Comparison of ENCODE assay signal across 12 cellular contexts in the genomic region with DNA sequence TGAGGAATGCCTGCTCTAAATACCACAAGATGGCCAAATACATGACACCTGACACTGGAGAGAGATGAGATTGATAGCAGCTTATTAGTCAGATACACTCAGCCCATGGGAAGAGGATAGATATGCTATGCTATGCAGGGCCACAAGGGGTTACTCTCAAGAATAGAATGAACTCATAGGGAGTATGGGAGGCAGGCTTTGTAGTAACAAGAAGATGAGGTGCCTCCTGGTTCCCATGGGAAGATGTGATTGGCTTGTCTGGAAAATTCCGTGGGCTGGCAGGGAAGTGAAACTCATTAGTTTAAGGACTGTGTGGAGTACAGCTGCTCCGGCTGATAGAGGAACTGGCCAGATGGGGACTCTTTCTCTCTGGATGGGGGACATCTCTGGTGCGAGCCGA. TPM values are rescaled to one million over a fixed set of nuclear protein-coding genes. Genes with fewer than 3 reads are reported as not detected.
DNase-seq lines count a peak whose midpoint lies in the region; ATAC-seq and TF ChIP-seq lines count a peak whose summit lies in the region.
"Had no signal": no experiment of that assay in that cellular context is flagged by ENCODE, and none has a peak within 500 bp of the region (broad histone marks: within the 10 kb centered on the region; RNA-seq: fewer than 3 reads in every experiment).

No MANE protein-coding gene starts in this region.

- ATAC-seq in GM21619 (IDR thresholded peaks at IDR 0.05; ENCODE audit: unreplicated experiment) = no peak
- ATAC-seq in GM18907 (IDR thresholded peaks at IDR 0.05; ENCODE audit: unreplicated experiment) = no peak
- ATAC-seq: T-cell had no signal

- no peak overlapping the region for H2BK120ac ChIP-seq in mesendoderm (ENCODE audit: low read depth, low read length)

- H3K56ac ChIP-seq in mesendoderm (ENCODE audit: low read length) = no peak overlapping the region

- H4K5ac ChIP-seq in mesendoderm (ENCODE audit: low read length) = no peak overlapping the region

- DNase-seq in ELF-1 (ENCODE audit: low read depth, low spot score) (peak; percentile 6), WERI-Rb-1 (peak; percentile 9), mesendoderm (peak; percentile 76), anterior cingulate cortex (lab: John Stamatoyannopoulos, UW) (no peak), NCI-H187 (lab: John Stamatoyannopoulos, UW) (no peak)
- DNase-seq: activated effector memory CD4-positive, alpha-beta T cell treated with Interleukin-2 at 50 U/mL for 16 hours; GOT3; T-cell had no signal

- H3K4me2 ChIP-seq in Loucy (ENCODE audit: low read depth, low read length, poor library complexity, severe bottlenecking) = no peak overlapping the region
- H3K4me2 ChIP-seq in mesendoderm (ENCODE audit: low read length) = no peak overlapping the region

- H3K9me2 ChIP-seq in Loucy (replicated peaks; ENCODE audit: low read depth, low read length) = no peaks in the 10 kb centered on the region

- H3K79me2 ChIP-seq in Loucy (ENCODE audit: insufficient read depth, low read length) = no peaks in the 10 kb centered on the region
- H3K79me2 ChIP-seq in mesendoderm (ENCODE audit: control insufficient read depth, insufficient read depth, low read length) = no peaks in the 10 kb centered on the region

- H3K27ac ChIP-seq in WERI-Rb-1 = no peak overlapping the region
- no peak overlapping the region for H3K27ac ChIP-seq in mesendoderm (ENCODE audit: low read depth, low read length)
- H3K27ac ChIP-seq: suprapubic skin had no signal

- no peak overlapping the region for H3K4ac ChIP-seq in mesendoderm (ENCODE audit: low read depth, low read length)

- H3K9me3 ChIP-seq in Loucy (ENCODE audit: insufficient read depth, low read depth, low read length) (no peaks in the 10 kb centered on the region), WERI-Rb-1 (ENCODE audit: severe bottlenecking) (no peaks in the 10 kb centered on the region)
- H3K9me3 ChIP-seq: suprapubic skin had no signal

- WGBS in mesendoderm (ENCODE audit: extremely low coverage, insufficient coverage, low lambda C conversion rate) = no CpG with 5 or more reads among the region's 4 CpGs

- no peak overlapping the region for H3K18ac ChIP-seq in mesendoderm (ENCODE audit: low read length)

- H3K4me3 ChIP-seq in Loucy (ENCODE audit: low read length, poor library complexity, severe bottlenecking) = no peak overlapping the region
- H3K4me3 ChIP-seq in WERI-Rb-1 (ENCODE audit: low read depth, low read length) = no peak overlapping the region
- no peak overlapping the region for H3K4me3 ChIP-seq in mesendoderm (ENCODE audit: low read length)
- H3K4me3 ChIP-seq: suprapubic skin had no signal

- H3K23ac ChIP-seq in mesendoderm (ENCODE audit: low read length) = no peak overlapping the region

- no peak overlapping the region for H4K8ac ChIP-seq in mesendoderm (ENCODE audit: low read depth, low read length)

- no peaks in the 10 kb centered on the region for H3F3A ChIP-seq in Loucy (ENCODE audit: low read depth)

- no peak overlapping the region for H3K9ac ChIP-seq in Loucy (ENCODE audit: low read depth, low read length, poor library complexity, severe bottlenecking)
- H3K9ac ChIP-seq in mesendoderm (ENCODE audit: low read length) = no peak overlapping the region

- H4K20me1 ChIP-seq in Loucy (ENCODE audit: insufficient read depth, low read length, poor library complexity, severe bottlenecking) = no peaks in the 10 kb centered on the region

- H3K27me3 ChIP-seq in Loucy (ENCODE audit: insufficient read depth, low read length, poor library complexity, severe bottlenecking) (no peaks in the 10 kb centered on the region), WERI-Rb-1 (ENCODE audit: insufficient read depth, low read depth, severe bottlenecking) (no peaks in the 10 kb centered on the region), mesendoderm (ENCODE audit: insufficient read depth, low read length, poor library complexity) (no peaks in the 10 kb centered on the region)
- H3K27me3 ChIP-seq: suprapubic skin had no signal

- H3K36me3 ChIP-seq in Loucy (ENCODE audit: insufficient read depth, low read length) (no peaks in the 10 kb centered on the region), WERI-Rb-1 (no peaks in the 10 kb centered on the region), mesendoderm (ENCODE audit: control insufficient read depth, insufficient read depth, low read length) (no peaks in the 10 kb centered on the region)

- no peaks in the 10 kb centered on the region for H3K79me1 ChIP-seq in mesendoderm (ENCODE audit: low read length)

- H2AK5ac ChIP-seq in mesendoderm (ENCODE audit: low read length) = no peak overlapping the region

- H3K4me1 ChIP-seq in Loucy (ENCODE audit: insufficient read depth, low read length, poor library complexity, severe bottlenecking) (no peaks in the 10 kb centered on the region), mesendoderm (ENCODE audit: control insufficient read depth, low read depth, low read length) (no peaks in the 10 kb centered on the region)
- H3K4me1 ChIP-seq: suprapubic skin had no signal

- TF ChIP-seq CTCF in Loucy (conservative IDR thresholded peaks at IDR 0.05; ENCODE audit: low read length) = peak; percentile 42; the same call in 1 of the 2 replicates
- TF ChIP-seq CTCF in WERI-Rb-1 (IDR thresholded peaks at IDR 0.05; ENCODE audit: low read depth, low read length) = no peak

- no peak overlapping the region for H2BK15ac ChIP-seq in mesendoderm (replicated peaks; ENCODE audit: low read depth)

- H2BK5ac ChIP-seq in mesendoderm (ENCODE audit: low read length) = no peak overlapping the region

- no peak overlapping the region for H2AFZ ChIP-seq in Loucy (ENCODE audit: low read length)

RNA-seq across cellular contexts. Expression of gene CCDC30, which starts 16.5 kb away (rescaled TPM):
- 1.2 TPM for polyA plus RNA-seq in mesendoderm (2013, experiment 1 of 2)
- polyA plus RNA-seq in mesendoderm (2013, experiment 2 of 2) = 1.5 TPM

RNA-seq across cellular contexts. Expression of gene PPCS, which starts 23.3 kb away (rescaled TPM):
- 24.5 TPM for polyA plus RNA-seq in mesendoderm (2013, experiment 1 of 2)
- polyA plus RNA-seq in mesendoderm (2013, experiment 2 of 2) = 24.4 TPM

RNA-seq across cellular contexts. Expression of gene ZMYND12, which starts 23.8 kb away (rescaled TPM):
- 0.06 TPM for polyA plus RNA-seq in mesendoderm (2013, experiment 1 of 2)
- 0.06 TPM for polyA plus RNA-seq in mesendoderm (2013, experiment 2 of 2)

Comparison
In these comparisons a context has a peak if more than half of its experiments do, and no peak if none do; other contexts are left out.
1. DNase-seq: peak in ELF-1 (single experiment), WERI-Rb-1 (single experiment) and mesendoderm (single experiment); none in anterior cingulate cortex (0 of 58) and NCI-H187 (0 of 2).